Comparison of ENCODE assay signal across 8 cellular contexts in genomic region chr10:133278577-133279265, GRCh38. TPM values are rescaled to one million over a fixed set of nuclear protein-coding genes. Genes with fewer than 3 reads are reported as not detected.
DNase-seq lines count a peak whose midpoint lies in the region; ATAC-seq and TF ChIP-seq lines count a peak whose summit lies in the region.

No MANE protein-coding gene starts in this region.

- H3F3A ChIP-seq in MM.1S (ENCODE audit: insufficient read depth, low read length) = peaks cover 35% of the 10 kb centered on the region

- 76 to 79% methylated on average over 19 of the region's 19 CpGs for WGBS in heart right ventricle, 2 donors
- WGBS in tibial nerve, 2 donors = 62 to 74% methylated on average over 17 to 19 of the region's 19 CpGs

- H3K9me3 ChIP-seq in MM.1S (replicated peaks; ENCODE audit: insufficient read depth, low read length) (no peaks in the 10 kb centered on the region), heart right ventricle (no peaks in the 10 kb centered on the region), tibial nerve (no peaks in the 10 kb centered on the region)

- H3K36me3 Mint-ChIP-seq in activated T-cell treated with anti-CD3 and anti-CD28 coated beads, Interleukin-2, amount 50 U/mL, for 24 hours (ENCODE audit: low read depth) = peaks cover 72% of the 10 kb centered on the region

- peak; percentile 36 for ATAC-seq in GM21576 (IDR thresholded peaks at IDR 0.05; ENCODE audit: unreplicated experiment)
- peak in 7 of 8 donors; percentile 6 to 46 (median 31) for ATAC-seq in heart right ventricle

- H3K36me3 ChIP-seq in GM06990 (ENCODE audit: control insufficient read depth, insufficient read depth, low read length) = peaks cover 17% of the 10 kb centered on the region
- no peaks in the 10 kb centered on the region for H3K36me3 ChIP-seq in MM.1S (replicated peaks; ENCODE audit: insufficient read depth, low read length)
- peaks cover 0 to 55% (median 32%) of the 10 kb centered on the region in 9 donors for H3K36me3 ChIP-seq in heart right ventricle
- H3K36me3 ChIP-seq in tibial nerve = peaks cover 2 to 58% (median 6%) of the 10 kb centered on the region in 3 donors

- H3K4me3 ChIP-seq in GM06990 (replicated peaks; ENCODE audit: low read depth, low read length) (no peak overlapping the region), MM.1S (ENCODE audit: low read length) (no peak overlapping the region), heart right ventricle (peak overlapping the region in 1 of 10 donors; percentile 54), tibial nerve (no peak overlapping the region)

- no peaks in the 10 kb centered on the region for H3K27me3 Mint-ChIP-seq in activated T-cell treated with anti-CD3 and anti-CD28 coated beads, Interleukin-2, amount 50 U/mL, for 24 hours

- no peaks in the 10 kb centered on the region for H3K9me3 Mint-ChIP-seq in activated T-cell treated with anti-CD3 and anti-CD28 coated beads, Interleukin-2, amount 50 U/mL, for 24 hours

- intact Hi-C loops in heart right ventricle (cut with DNase I) = no loop called here

- H4K20me1 ChIP-seq in MM.1S (ENCODE audit: insufficient read depth, low read length) = no peaks in the 10 kb centered on the region

- H3K27me3 ChIP-seq in GM06990 (replicated peaks; ENCODE audit: control insufficient read depth, insufficient read depth, low read length) (no peaks in the 10 kb centered on the region), MM.1S (replicated peaks; ENCODE audit: insufficient read depth, low read length) (no peaks in the 10 kb centered on the region), heart right ventricle (peaks cover 0 to 33% (median 27%) of the 10 kb centered on the region in 7 donors), tibial nerve (peaks cover 0 to 33% of the 10 kb centered on the region in 2 donors)

- peak overlapping the region; percentile 93 for H3K4me2 ChIP-seq in MM.1S (ENCODE audit: low read depth, low read length)

- no peak for TF ChIP-seq EP300 in tibial nerve (IDR thresholded peaks at IDR 0.05)

- no peaks in the 10 kb centered on the region for H3K9me2 ChIP-seq in MM.1S (replicated peaks; ENCODE audit: insufficient read depth, low read length)

- H3K4me1 Mint-ChIP-seq in activated T-cell treated with anti-CD3 and anti-CD28 coated beads, Interleukin-2, amount 50 U/mL, for 24 hours (ENCODE audit: low read depth) = peaks cover 33% of the 10 kb centered on the region

- no peak for TF ChIP-seq CTCF in GM06990 (IDR thresholded peaks at IDR 0.05; ENCODE audit: insufficient read depth, low read length, poor library complexity, severe bottlenecking)
- TF ChIP-seq CTCF in MM.1S (IDR thresholded peaks at IDR 0.05; ENCODE audit: low read length) = no peak
- TF ChIP-seq CTCF in heart right ventricle (IDR thresholded peaks at IDR 0.05) = no peak
- TF ChIP-seq CTCF in tibial nerve (IDR thresholded peaks at IDR 0.05) = no peak

- H2AFZ ChIP-seq in MM.1S (ENCODE audit: low read length) = 0 out of 2 replicates have a peak overlapping the region, but pooled peaks have one; percentile 37

- H3K27ac ChIP-seq in MM.1S (ENCODE audit: low read length) (peak overlapping the region; percentile 89), heart right ventricle (peak overlapping the region in 3 of 10 donors; percentile 41 to 94 (median 62)), tibial nerve (peak overlapping the region in 2 of 4 donors; percentile 10 to 54)

- H3K4me3 Mint-ChIP-seq in activated T-cell treated with anti-CD3 and anti-CD28 coated beads, Interleukin-2, amount 50 U/mL, for 24 hours = peak overlapping the region; percentile 61

- H3K4me1 ChIP-seq in MM.1S (ENCODE audit: low read length) = peaks cover 27% of the 10 kb centered on the region
- H3K4me1 ChIP-seq in heart right ventricle = peaks cover 0 to 62% (median 13%) of the 10 kb centered on the region in 9 donors
- H3K4me1 ChIP-seq in tibial nerve = peaks cover 0 to 43% (median 17%) of the 10 kb centered on the region in 4 donors

- H3K27ac Mint-ChIP-seq in activated T-cell treated with anti-CD3 and anti-CD28 coated beads, Interleukin-2, amount 50 U/mL, for 24 hours = peak overlapping the region; percentile 82

- no peak for TF ChIP-seq POLR2A in tibial nerve (IDR thresholded peaks at IDR 0.05)

- DNase-seq in GM06990 (ENCODE audit: extremely low read depth, insufficient read length) = peak; percentile 76
- DNase-seq in MM.1S = peak; percentile 91
- DNase-seq in activated T-cell treated with anti-CD3 and anti-CD28 coated beads, Interleukin-2, amount 50 U/mL, for 24 hours = peak; percentile 67
- DNase-seq in heart right ventricle = peak in 1 of 2 donors; percentile 21
- DNase-seq in stimulated activated CD8-positive, alpha-beta memory T cell treated with anti-CD3 and anti-CD28 coated beads, Interleukin-2, amount 100 ng/mL, for 1 hour (ENCODE audit: low read depth in 2 of 2) = peak; percentile 39 to 44
- DNase-seq in tibial nerve (ENCODE audit: low spot score in 2 of 2) = no peak
- no peak for DNase-seq in AG20443 (ENCODE audit: low spot score)

- peaks cover 28% of the 10 kb centered on the region for H3K79me2 ChIP-seq in MM.1S (ENCODE audit: low read length)

- H3K9ac ChIP-seq in MM.1S (ENCODE audit: low read length) = peak overlapping the region; percentile 41; the same call in 1 of the 2 replicates

RNA-seq across cellular contexts. Expression of gene ADAM8, which starts 2.1 kb away (rescaled TPM):
- total RNA-seq in heart right ventricle = 1 to 10 TPM; 1.1 to 6.5 (median 1.7) TPM
- 1 to 10 TPM in 1 of 2 donors, under 1 TPM in 1; 0.88 to 1.4 TPM for polyA plus RNA-seq in heart right ventricle
- 10 to 100 TPM in 1 of 4 donors, 1 to 10 TPM in 3; 2.7 to 11.3 (median 6.4) TPM for total RNA-seq in tibial nerve

RNA-seq across cellular contexts. Expression of gene TUBGCP2, which starts 30.0 kb away (rescaled TPM):
- total RNA-seq in heart right ventricle (10 to 100 TPM; 31.5 to 48.3 (median 36.9) TPM), tibial nerve (10 to 100 TPM; 35.8 to 73.5 (median 45.7) TPM)
- polyA plus RNA-seq in heart right ventricle = 10 to 100 TPM; 37.5 to 77.6 TPM

RNA-seq across cellular contexts. Expression of gene ZNF511, which starts 30.0 kb away (rescaled TPM):
- total RNA-seq in heart right ventricle (10 to 100 TPM; 30.6 to 54.6 (median 43.5) TPM), tibial nerve (10 to 100 TPM; 29.3 to 44.8 (median 35.0) TPM)
- 100 to 1,000 TPM in 1 of 2 donors, 10 to 100 TPM in 1; 38.7 to 129 TPM for polyA plus RNA-seq in heart right ventricle

RNA-seq across cellular contexts. Expression of gene VENTX, which starts 41.1 kb away (rescaled TPM):
- total RNA-seq in heart right ventricle (1 to 10 TPM in 1 of 10 donors, under 1 TPM in 8, not detected in 1; 0.19 to 1.5 (median 0.42) TPM), tibial nerve (10 to 100 TPM in 1 of 4 donors, 1 to 10 TPM in 3; 2.5 to 10.5 (median 4.9) TPM)
- polyA plus RNA-seq in heart right ventricle = 1 to 10 TPM in 1 of 2 donors, under 1 TPM in 1; 0.83 to 1.3 TPM

RNA-seq across cellular contexts. Expression of gene UTF1, which starts 48.7 kb away (rescaled TPM):
- not detected for total RNA-seq in heart right ventricle
- not detected for polyA plus RNA-seq in heart right ventricle
- not detected for total RNA-seq in tibial nerve

Comparison
In these comparisons a context has a peak if more than half of its experiments do, and no peak if none do; other contexts are left out.
1. DNase-seq: peak in GM06990 (single experiment), MM.1S (single experiment), activated T-cell treated with anti-CD3 and anti-CD28 coated beads, Interleukin-2, amount 50 U/mL, for 24 hours (single experiment) and stimulated activated CD8-positive, alpha-beta memory T cell treated with anti-CD3 and anti-CD28 coated beads, Interleukin-2, amount 100 ng/mL, for 1 hour (2 of 2); none in tibial nerve (0 of 2) and AG20443 (single experiment).